10 cellular contexts compared by ENCODE assay signal in genomic region chr3:186965141-186965879, GRCh38. TPM values are rescaled to one million over a fixed set of nuclear protein-coding genes. Genes with fewer than 3 reads are reported as not detected.
DNase-seq lines count a peak whose midpoint lies in the region; ATAC-seq and TF ChIP-seq lines count a peak whose summit lies in the region.
"Had no signal": no experiment of that assay in that cellular context is flagged by ENCODE, and none has a peak within 500 bp of the region (broad histone marks: within the 10 kb centered on the region; RNA-seq: fewer than 3 reads in every experiment).

No MANE protein-coding gene starts in this region.

- no peak for DNase-seq in psoas muscle
- no peak for DNase-seq in NCI-H1105 treated with DMSO at 0.1 percent for 48 hours (lab: John Stamatoyannopoulos, UW)
- no peak for DNase-seq in NCI-H2171 treated with DMSO at 0.1 percent for 48 hours (lab: John Stamatoyannopoulos, UW)
- DNase-seq in NCI-H2227 (lab: John Stamatoyannopoulos, UW; ENCODE audit: unreplicated experiment): no peak

- intact Hi-C loops in psoas muscle (cut with DNase I): no loop called here

- H3K9me3 ChIP-seq in psoas muscle: no peaks in the 10 kb centered on the region

- peaks cover 39% of the 10 kb centered on the region for H3K4me1 ChIP-seq in psoas muscle

- 67 to 74% (median 73%) methylated on average over 10 of the region's 10 CpGs for WGBS in psoas muscle, 3 donors

- peak; percentile 58 for ATAC-seq in GM18498 (IDR thresholded peaks at IDR 0.05; ENCODE audit: unreplicated experiment)
- ATAC-seq in HG02798 (IDR thresholded peaks at IDR 0.05; ENCODE audit: poor library complexity, unreplicated experiment): peak; percentile 66
- no peak for ATAC-seq in psoas muscle
- no peak for ATAC-seq in GM18861 (IDR thresholded peaks at IDR 0.05; ENCODE audit: unreplicated experiment)
- ATAC-seq: SK-N-SH treated with all-trans-retinoic acid at 6 μM for 48 hours had no signal

- no peaks in the 10 kb centered on the region for H3K27me3 ChIP-seq in psoas muscle (ENCODE audit: insufficient read depth in 3 of 3, low read length in 2 of 3)

- no peak for TF ChIP-seq CTCF in psoas muscle (IDR thresholded peaks at IDR 0.05)

- H3K36me3 ChIP-seq in psoas muscle (ENCODE audit: insufficient read depth in 1 of 2, low read depth in 1 of 2): peaks cover 2 to 11% of the 10 kb centered on the region in 2 donors

- no peak overlapping the region for H3K4me3 ChIP-seq in psoas muscle
- H3K4me3 ChIP-seq: lung had no signal

- H3K27ac ChIP-seq in cingulate gyrus (ENCODE audit: low read depth, low read length): peak overlapping the region; percentile 47
- peak overlapping the region; percentile 38 for H3K27ac ChIP-seq in psoas muscle

RNA-seq across cellular contexts. Expression of gene ST6GAL1, which starts 35.0 kb away (rescaled TPM):
- 10 to 100 TPM; 11.5 to 25.0 (median 20.5) TPM for total RNA-seq in psoas muscle
- 10 to 100 TPM in 1 of 3 donors, 1 to 10 TPM in 2; 4.2 to 15.3 (median 9.2) TPM for polyA plus RNA-seq in psoas muscle

Comparison
In these comparisons a context has a peak if more than half of its experiments do, and no peak if none do; other contexts are left out.
1. ATAC-seq: peak in GM18498 (single experiment) and HG02798 (single experiment); none in psoas muscle (0 of 4) and GM18861 (single experiment).